Comparison of ENCODE assay signal across 14 cellular contexts in genomic region chr3:99218468-99218867, GRCh38.
DNase-seq lines count a peak whose midpoint lies in the region; ATAC-seq, FAIRE-seq and TF ChIP-seq lines count a peak whose summit lies in the region.
"Had no signal": no experiment of that assay in that cellular context is flagged by ENCODE, and none has a peak within 500 bp of the region (broad histone marks: within the 10 kb centered on the region; RNA-seq: fewer than 3 reads in every experiment).

No MANE protein-coding gene starts in this region.

- TF ChIP-seq POLR2A in HCT116 (IDR thresholded peaks at IDR 0.05; ENCODE audit: borderline replicate concordance, extremely low read depth, insufficient read depth, insufficient read length) = no peak
- no peak for TF ChIP-seq POLR2A in H1 (IDR thresholded peaks at IDR 0.05; ENCODE audit: control extremely low read depth in 1 of 2, low read depth in 2 of 2, low read length in 2 of 2)

- H3K4me3 ChIP-seq in HCT116 (replicated peaks in 1 of 2; ENCODE audit: low read depth in 1 of 2, low read length in 2 of 2) = no peak overlapping the region
- H3K4me3 ChIP-seq in H1 (ENCODE audit: extremely low read depth in 1 of 4, insufficient read depth in 2 of 4, low read depth in 3 of 4, low read length in 4 of 4) = no peak overlapping the region
- H3K4me3 ChIP-seq: HAP-1 had no signal

- POLR2A ChIA-PET in HCT116 (lab: Charles Lee) = no interaction called here
- POLR2A ChIA-PET in H1 (lab: Charles Lee; ENCODE audit: partially characterized antibody) = no interaction called here

- H3K9me2 ChIP-seq in HCT116 (ENCODE audit: insufficient read depth) = no peaks in the 10 kb centered on the region

- RAD21 ChIA-PET in HCT116 (lab: Charles Lee; ENCODE audit: low non-redundant PET in 1 of 2, low total read pairs in 2 of 2, uncharacterized antibody in 2 of 2, unreplicated experiment in 2 of 2) = no interaction called here

- H3K56ac ChIP-seq in H1 (replicated peaks; ENCODE audit: insufficient read length, low read depth, low read length) = no peak overlapping the region

- intact Hi-C loops in HCT116 (cut with micrococcal nuclease) = no loop called here

- H2BK12ac ChIP-seq in H1 (ENCODE audit: low read depth, low read length) = no peak overlapping the region

- H2AK5ac ChIP-seq in H1 (ENCODE audit: low read depth, low read length) = no peak overlapping the region

- H3K18ac ChIP-seq in H1 (ENCODE audit: extremely low read depth, low read length) = no peak overlapping the region

- H3K27ac ChIP-seq in HCT116 (ENCODE audit: low read depth, low read length) (no peak overlapping the region), H1 (ENCODE audit: low read depth, low read length) (no peak overlapping the region)

- H2AFZ ChIP-seq in HCT116 (ENCODE audit: low read depth, low read length, poor library complexity, severe bottlenecking) (no peak overlapping the region), H1 (ENCODE audit: low read length) (no peak overlapping the region)

- H3K27me3 ChIP-seq in HCT116 (ENCODE audit: insufficient read depth, low read length) = peaks cover 3% of the 10 kb centered on the region; the same call in 1 of the 2 replicates
- no peaks in the 10 kb centered on the region for H3K27me3 ChIP-seq in H1 (replicated peaks in 1 of 4; ENCODE audit: control insufficient read depth in 3 of 4, extremely low read depth in 1 of 4, insufficient read depth in 3 of 4, low read length in 3 of 4)

- no peak overlapping the region for H2BK15ac ChIP-seq in H1 (ENCODE audit: low read length)

- CTCF ChIA-PET in HCT116 (lab: Charles Lee) = no interaction called here
- CTCF ChIA-PET in H1 (lab: Charles Lee; ENCODE audit: partially characterized antibody) = interaction anchor here (0.8 to 2.4 kb wide), 3 partner anchors 8 to 103 kb away, joined by 4 to 9 read pairs (median 4); no protein-coding TSS in a partner anchor

- no peak overlapping the region for H4K8ac ChIP-seq in H1 (ENCODE audit: extremely low read depth, insufficient read depth, low read length)

- no peak overlapping the region for H2BK20ac ChIP-seq in H1 (ENCODE audit: low read length)

- WGBS in H1 (ENCODE audit: extremely low coverage in 1 of 2, insufficient coverage in 1 of 2, insufficient read length in 1 of 2, insufficient replicate concordance in 2 of 2, low coverage in 1 of 2, low lambda C conversion rate in 2 of 2, missing lambda C conversion rate in 1 of 2), 2 experiments = 82% methylated on average over 1 of the region's 1 CpG; no CpG with 5 or more reads in 1 of the 2 experiments

- H2BK5ac ChIP-seq in H1 (ENCODE audit: low read depth, low read length) = no peak overlapping the region

- H3K9me3 ChIP-seq in HCT116 (ENCODE audit: control insufficient read depth in 1 of 2, insufficient read depth in 1 of 2, low read depth in 1 of 2, low read length in 2 of 2) = no peaks in the 10 kb centered on the region
- H3K9me3 ChIP-seq in H1 (ENCODE audit: insufficient read depth in 2 of 2, low read depth in 1 of 2, low read length in 1 of 2) = no peaks in the 10 kb centered on the region
- H3K9me3 ChIP-seq: Caco-2, HAP-1 had no signal

- H3K14ac ChIP-seq in H1 (ENCODE audit: insufficient read length) = no peak overlapping the region

- no peak for FAIRE-seq in H1 (lab: Jason Lieb, UNC)
- FAIRE-seq: GM12892 had no signal

- H3K4me2 ChIP-seq in HCT116 (ENCODE audit: low read length) (no peak overlapping the region), H1 (ENCODE audit: insufficient read depth in 1 of 2, low read depth in 2 of 2, low read length in 2 of 2) (no peak overlapping the region)

- TF ChIP-seq RAD21 in HCT116 (IDR thresholded peaks at IDR 0.05; ENCODE audit: low read depth) = peak; percentile 18; the same call in 1 of the 2 replicates
- TF ChIP-seq RAD21 in H1 (IDR thresholded peaks at IDR 0.05 in 1 of 2, conservative IDR thresholded peaks at IDR 0.05 in 1 of 2; ENCODE audit: low read depth in 2 of 2, low read length in 2 of 2) = peak; percentile 50 to 68

- H3K36me3 ChIP-seq in HCT116 (ENCODE audit: control insufficient read depth in 1 of 2, insufficient read depth in 2 of 2, low read length in 2 of 2) (no peaks in the 10 kb centered on the region), H1 (ENCODE audit: control insufficient read depth in 2 of 4, insufficient read depth in 4 of 4, low read length in 3 of 4) (no peaks in the 10 kb centered on the region)
- H3K36me3 ChIP-seq: HAP-1 had no signal

- peak; percentile 0 for DNase-seq in HCT116 (ENCODE audit: low read depth, low spot score)
- no peak for DNase-seq in H1 (ENCODE audit: low read depth in 1 of 2, low spot score in 2 of 2)
- peak; percentile 10 for DNase-seq in iPS-NIHi7 (ENCODE audit: extremely low spot score)
- no peak for DNase-seq in NCI-H1436 treated with DMSO at 0.1 percent for 48 hours (lab: John Stamatoyannopoulos, UW)
- DNase-seq in effector CD4-positive, alpha-beta T cell = no peak
- DNase-seq: Caco-2; CD8-positive, alpha-beta T cell; DND-41; GDM1; IMR-90; KBM-7 had no signal

- no peaks in the 10 kb centered on the region for H3K79me1 ChIP-seq in H1 (ENCODE audit: low read depth, low read length)

- H3K4ac ChIP-seq in H1 (replicated peaks; ENCODE audit: insufficient read length, low read depth, low read length) = no peak overlapping the region

- H4K5ac ChIP-seq in H1 (ENCODE audit: insufficient read length, low read depth, low read length) = no peak overlapping the region

- no peak for TF ChIP-seq EP300 in H1 (IDR thresholded peaks at IDR 0.05; ENCODE audit: borderline replicate concordance in 1 of 2, low read depth in 2 of 2, low read length in 2 of 2)

- H3K4me1 ChIP-seq in HCT116 (ENCODE audit: control insufficient read depth in 1 of 2, insufficient read depth in 2 of 2, low read length in 2 of 2) (no peaks in the 10 kb centered on the region), H1 (replicated peaks in 1 of 4; ENCODE audit: control insufficient read depth in 3 of 4, insufficient read depth in 4 of 4, low read length in 3 of 4) (no peaks in the 10 kb centered on the region)
- H3K4me1 ChIP-seq: Caco-2, HAP-1 had no signal

- TF ChIP-seq CTCF in HCT116 (IDR thresholded peaks at IDR 0.05 in 2 of 3, conservative IDR thresholded peaks at IDR 0.05 in 1 of 3; ENCODE audit: borderline replicate concordance in 1 of 3, insufficient read depth in 1 of 3, low read depth in 2 of 3, low read length in 2 of 3) = peak in 1 of 3 experiments; percentile 32; a peak in 2 of 6 replicates
- peak in 2 of 3 experiments; percentile 22 to 31; a peak in 2 of 4 replicates for TF ChIP-seq CTCF in H1 (IDR thresholded peaks at IDR 0.05; ENCODE audit: control extremely low read depth in 1 of 3, insufficient read depth in 1 of 3, low read depth in 1 of 3, low read length in 3 of 3)

- no peak overlapping the region for H2BK120ac ChIP-seq in H1 (replicated peaks; ENCODE audit: low read depth, low read length)

- H3K79me2 ChIP-seq in HCT116 (ENCODE audit: insufficient read depth, low read length) (no peaks in the 10 kb centered on the region), H1 (ENCODE audit: control insufficient read depth in 1 of 2, insufficient read depth in 2 of 2, low read length in 2 of 2) (no peaks in the 10 kb centered on the region)

- no TSS peak for BruUV-seq in HCT116 (replicated peaks; lab: Mats Ljungman, UMichigan)

- no peak overlapping the region for H4K91ac ChIP-seq in H1 (replicated peaks; ENCODE audit: insufficient read length, low read length)

- H4K20me1 ChIP-seq in HCT116 (ENCODE audit: insufficient read depth) = no peaks in the 10 kb centered on the region
- H4K20me1 ChIP-seq in H1 (replicated peaks in 1 of 2; ENCODE audit: control insufficient read depth in 1 of 2, insufficient read depth in 2 of 2, low read length in 2 of 2) = no peaks in the 10 kb centered on the region

- H3K23ac ChIP-seq in H1 (ENCODE audit: insufficient read length) = no peak overlapping the region

- H3K9ac ChIP-seq in HCT116 (ENCODE audit: low read length) (no peak overlapping the region), H1 (replicated peaks in 1 of 4; ENCODE audit: extremely low read depth in 1 of 4, low read depth in 3 of 4, low read length in 3 of 4) (no peak overlapping the region)

- no peaks in the 10 kb centered on the region for H3K23me2 ChIP-seq in H1 (ENCODE audit: low read depth, low read length)

- ATAC-seq in HCT116 (no peak), HG03432 (IDR thresholded peaks at IDR 0.05; ENCODE audit: unreplicated experiment) (no peak)
- ATAC-seq: CD8-positive, alpha-beta T cell had no signal

TF ChIP-seq in HCT116, 20 proteins besides CTCF, POLR2A, EP300 and RAD21 (continues in another document):
- TF ChIP-seq EZH2phosphoT487 (IDR thresholded peaks at IDR 0.05; ENCODE audit: borderline replicate concordance) = no peak
- no peak for TF ChIP-seq SRF (IDR thresholded peaks at IDR 0.05; ENCODE audit: low read depth)
- no peak for TF ChIP-seq ZNF274 (IDR thresholded peaks at IDR 0.05; ENCODE audit: low read depth, low read length)
- no peak for TF ChIP-seq CEBPB (IDR thresholded peaks at IDR 0.05; ENCODE audit: low read depth)
- no peak for TF ChIP-seq EZH2 (IDR thresholded peaks at IDR 0.05)
- TF ChIP-seq ZFX (IDR thresholded peaks at IDR 0.05) = no peak
- TF ChIP-seq CBX3 (IDR thresholded peaks at IDR 0.05; ENCODE audit: low read depth) = no peak
- TF ChIP-seq, protein P1, sequence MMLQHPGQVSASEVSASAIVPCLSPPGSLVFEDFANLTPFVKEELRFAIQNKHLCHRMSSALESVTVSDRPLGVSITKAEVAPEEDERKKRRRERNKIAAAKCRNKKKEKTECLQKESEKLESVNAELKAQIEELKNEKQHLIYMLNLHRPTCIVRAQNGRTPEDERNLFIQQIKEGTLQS (IDR thresholded peaks at IDR 0.05) = no peak
- TF ChIP-seq YY1 (IDR thresholded peaks at IDR 0.05; ENCODE audit: extremely low read depth, insufficient replicate concordance, low read depth, low read length) = no peak
- TF ChIP-seq SP1 (IDR thresholded peaks at IDR 0.05; ENCODE audit: low read depth) = no peak

TF ChIP-seq in H1, 55 proteins besides CTCF, POLR2A, EP300 and RAD21 (continues in another document):
- no peak for TF ChIP-seq BCL11A (IDR thresholded peaks at IDR 0.05; ENCODE audit: low read depth in 2 of 2, low read length in 2 of 2)
- TF ChIP-seq JUND (IDR thresholded peaks at IDR 0.05; ENCODE audit: low read length) = no peak
- no peak for TF ChIP-seq SUZ12 (IDR thresholded peaks at IDR 0.05; ENCODE audit: low read length)
- no peak for TF ChIP-seq KDM4A (IDR thresholded peaks at IDR 0.05; ENCODE audit: low read depth, low read length, severe bottlenecking)
- no peak for TF ChIP-seq CBX5 (IDR thresholded peaks at IDR 0.05; ENCODE audit: low read depth, low read length)
- TF ChIP-seq HDAC6 (IDR thresholded peaks at IDR 0.05; ENCODE audit: low read depth, low read length) = no peak
- no peak for TF ChIP-seq CHD1 (IDR thresholded peaks at IDR 0.05; ENCODE audit: low read depth, low read length)
- no peak for TF ChIP-seq EZH2 (IDR thresholded peaks at IDR 0.05; ENCODE audit: low read depth, low read length, severe bottlenecking)
- TF ChIP-seq SP2 (IDR thresholded peaks at IDR 0.05; ENCODE audit: low read length) = no peak
- TF ChIP-seq CREB1 (IDR thresholded peaks at IDR 0.05) = no peak
- no peak for TF ChIP-seq RFX5 (IDR thresholded peaks at IDR 0.05; ENCODE audit: borderline replicate concordance, low read depth, low read length)
- TF ChIP-seq NRF1 (IDR thresholded peaks at IDR 0.05; ENCODE audit: low read depth, low read length) = no peak
- TF ChIP-seq JUN (IDR thresholded peaks at IDR 0.05; ENCODE audit: low read depth, low read length) = no peak

Comparison
In these comparisons a context has a peak if more than half of its experiments do, and no peak if none do; other contexts are left out.
1. DNase-seq: peak in HCT116 (single experiment) and iPS-NIHi7 (single experiment); none in H1 (0 of 2), NCI-H1436 treated with DMSO at 0.1 percent for 48 hours (single experiment) and effector CD4-positive, alpha-beta T cell (single experiment).
2. Of the 16 proteins assayed by ChIP-seq in both H1 and HCT116: peak only in H1: none; only in HCT116: none; in both: RAD21; in neither: 14; mixed calls (peak in some experiments, not most) for 1.